8 cellular contexts compared by ENCODE assay signal in genomic region chr5:31193591-31194457, GRCh38. TPM values are rescaled to one million over a fixed set of nuclear protein-coding genes. Genes with fewer than 3 reads are reported as not detected.
DNase-seq lines count a peak whose midpoint lies in the region; ATAC-seq, FAIRE-seq and TF ChIP-seq lines count a peak whose summit lies in the region.

CDH6 (plus strand) TSS chr5:31193686; CDS start chr5:31267474, 73,788 bp downstream.

- H3K4me1 ChIP-seq in breast epithelium (no peaks in the 10 kb centered on the region), keratinocyte (ENCODE audit: control insufficient read depth, extremely low read depth, insufficient read depth, low read length) (no peaks in the 10 kb centered on the region), stomach (peaks cover 4 to 28% (median 24%) of the 10 kb centered on the region in 4 donors)

- DNase-seq in AG09319 (ENCODE audit: extremely low read depth, low read depth) = peak; percentile 40
- peak; percentile 54 for DNase-seq in NCI-H1092 treated with DMSO at 0.1 percent for 48 hours (lab: John Stamatoyannopoulos, UW)
- no peak for DNase-seq in breast epithelium (ENCODE audit: low spot score in 2 of 2)
- DNase-seq in keratinocyte (ENCODE audit: low read depth, low spot score) = no peak
- DNase-seq in stomach = no peak
- no peak for DNase-seq in SKM-1 treated with dmso at 0.1 percent for 144 hours (lab: John Stamatoyannopoulos, UW; ENCODE audit: unreplicated experiment)
- no peak for DNase-seq in effector CD8-positive, alpha-beta T cell (lab: John Stamatoyannopoulos, UW)

- WGBS in stomach, 5 donors = 1 to 3% (median 1%) methylated on average over 38 to 67 of the region's 67 CpGs

- dilution Hi-C loops in keratinocyte (cut with MboI; ENCODE audit: extremely low pct_ligation_motif_present, low sequenced_read_pairs) = no loop called here

- H3K9ac ChIP-seq in keratinocyte (ENCODE audit: control insufficient read depth, extremely low read depth, insufficient read depth, low read length) = no peak within 1 kb of the TSS

- H3K9me1 ChIP-seq in keratinocyte (ENCODE audit: control insufficient read depth, extremely low read depth, insufficient read depth, low read length) = no peaks in the 10 kb centered on the region

- no peak within 1 kb of the TSS for H2AFZ ChIP-seq in keratinocyte (ENCODE audit: control insufficient read depth, low read length)

- TF ChIP-seq POLR2A in breast epithelium (IDR thresholded peaks at IDR 0.05) (no peak), stomach (IDR thresholded peaks at IDR 0.05) (no peak)

- intact Hi-C loops in breast epithelium (cut with DNase I; ENCODE audit: low total_unique reads) = no loop called here
- intact Hi-C loops in stomach (cut with DNase I; ENCODE audit: low total_unique reads) = no loop called here

- H3K27me3 ChIP-seq in breast epithelium (peaks cover 0 to 51% of the 10 kb centered on the region in 2 donors), keratinocyte (ENCODE audit: control insufficient read depth, extremely low read depth, insufficient read depth, low read length) (peaks cover 31% of the 10 kb centered on the region), stomach (peaks cover 0 to 60% (median 35%) of the 10 kb centered on the region in 3 donors)

- H3K9me3 ChIP-seq in breast epithelium = no peaks in the 10 kb centered on the region
- no peaks in the 10 kb centered on the region for H3K9me3 ChIP-seq in keratinocyte (ENCODE audit: control insufficient read depth, low read depth, low read length)
- no peaks in the 10 kb centered on the region for H3K9me3 ChIP-seq in stomach

- no peaks in the 10 kb centered on the region for H3K36me3 ChIP-seq in breast epithelium
- no peaks in the 10 kb centered on the region for H3K36me3 ChIP-seq in keratinocyte (ENCODE audit: control insufficient read depth in 2 of 2, extremely low read depth in 1 of 2, insufficient read depth in 2 of 2, low read length in 2 of 2)
- no peaks in the 10 kb centered on the region for H3K36me3 ChIP-seq in stomach

- H3K4me3 ChIP-seq in breast epithelium = peak within 1 kb of the TSS; percentile 42 to 64 (median 43)
- H3K4me3 ChIP-seq in keratinocyte (ENCODE audit: control insufficient read depth in 2 of 3, extremely low read depth in 1 of 3, insufficient read depth in 2 of 3, low read depth in 1 of 3, low read length in 3 of 3) = peak within 1 kb of the TSS in 1 of 3 experiments; percentile 38
- H3K4me3 ChIP-seq in stomach = peak within 1 kb of the TSS; percentile 37 to 57 (median 50)

- no peaks in the 10 kb centered on the region for H4K20me1 ChIP-seq in keratinocyte (ENCODE audit: control insufficient read depth, extremely low read depth, insufficient read depth, low read length)

- no peak for FAIRE-seq in keratinocyte (lab: Jason Lieb, UNC)

- ATAC-seq in HG03108 (IDR thresholded peaks at IDR 0.05; ENCODE audit: unreplicated experiment) = no peak

- no peaks in the 10 kb centered on the region for H3K79me2 ChIP-seq in keratinocyte (ENCODE audit: control insufficient read depth, insufficient read depth, low read length)

- TF ChIP-seq CTCF in AG09319 (IDR thresholded peaks at IDR 0.05; ENCODE audit: low read depth, low read length) = no peak
- no peak for TF ChIP-seq CTCF in breast epithelium (IDR thresholded peaks at IDR 0.05)
- no peak for TF ChIP-seq CTCF in keratinocyte (optimal IDR thresholded peaks at IDR 0.05 in 1 of 3, IDR thresholded peaks at IDR 0.05 in 1 of 3, conservative IDR thresholded peaks at IDR 0.05 in 1 of 3; ENCODE audit: extremely low read depth in 1 of 3, insufficient read depth in 2 of 3, low read length in 3 of 3)
- no peak for TF ChIP-seq CTCF in stomach (IDR thresholded peaks at IDR 0.05)

- H3K4me2 ChIP-seq in keratinocyte (ENCODE audit: control insufficient read depth, extremely low read depth, insufficient read depth, low read depth, low read length) = peak within 1 kb of the TSS; percentile 25

- TF ChIP-seq EP300 in stomach (IDR thresholded peaks at IDR 0.05) = no peak

- H3K27ac ChIP-seq in breast epithelium = peak within 1 kb of the TSS in 1 of 2 donors; percentile 48
- no peak within 1 kb of the TSS for H3K27ac ChIP-seq in keratinocyte (ENCODE audit: control insufficient read depth, insufficient read depth, low read length)
- H3K27ac ChIP-seq in stomach = peak within 1 kb of the TSS in 4 of 5 donors; percentile 6 to 57 (median 41)

RNA-seq across cellular contexts. Expression of gene CDH6, which starts in this region (rescaled TPM):
- 1 to 10 TPM; 1.4 to 4.8 (median 3.9) TPM for total RNA-seq in breast epithelium
- not detected in 3 replicates for polyA plus RNA-seq in keratinocyte
- polyA plus RNA-seq in keratinocyte (2011; ENCODE audit: low read depth) = not detected
- polyA plus RNA-seq in keratinocyte (2011; cell fraction: cytosol; rRNA removed) = not detected in 2 replicates
- not detected in 2 replicates for polyA plus RNA-seq in keratinocyte (2011; cell fraction: nucleus; rRNA removed)
- polyA plus RNA-seq in keratinocyte (2012; ENCODE audit: low replicate concordance) = not detected in 2 replicates
- polyA minus RNA-seq in keratinocyte = not detected in 3 replicates
- polyA minus RNA-seq in keratinocyte (2011; cell fraction: cytosol; rRNA and poly(A)+ RNA removed) = not detected
- not detected in 2 replicates for polyA minus RNA-seq in keratinocyte (2011; cell fraction: nucleus; rRNA and poly(A)+ RNA removed)
- 1 to 10 TPM in 2 of 5 donors, under 1 TPM in 1, not detected in 2; 0.29 to 9.2 (median 2.3) TPM for total RNA-seq in stomach
- under 1 TPM; 0.30 to 0.31 (median 0.31) TPM for polyA plus RNA-seq in stomach

Comparison
In these comparisons a context has a peak if more than half of its experiments do, and no peak if none do; other contexts are left out.
1. DNase-seq: peak in AG09319 (single experiment) and NCI-H1092 treated with DMSO at 0.1 percent for 48 hours (single experiment); none in breast epithelium (0 of 2), keratinocyte (single experiment), stomach (single experiment), SKM-1 treated with dmso at 0.1 percent for 144 hours (single experiment) and effector CD8-positive, alpha-beta T cell (single experiment).